Comparison of ENCODE assay signal across 17 cellular contexts in the genomic region with DNA sequence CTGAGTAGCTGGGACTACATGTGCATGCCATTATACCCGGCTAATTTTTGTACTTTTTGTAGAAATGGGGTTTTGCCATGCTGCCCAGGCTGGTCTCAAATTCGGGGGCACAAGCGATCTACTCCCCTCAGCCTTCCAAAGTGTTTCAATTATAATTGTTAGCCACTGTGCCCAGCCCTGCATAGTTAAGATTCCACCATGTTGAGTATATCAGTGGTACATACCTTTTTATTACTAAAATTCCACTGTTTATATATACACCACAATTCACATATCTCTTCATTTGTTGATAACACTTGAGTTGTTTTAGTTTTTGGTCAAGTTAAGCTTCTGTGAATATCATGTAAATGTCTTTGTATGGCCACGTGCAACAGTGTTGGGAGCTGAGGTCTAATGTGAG. TPM values are rescaled to one million over a fixed set of nuclear protein-coding genes. Genes with fewer than 3 reads are reported as not detected.
DNase-seq lines count a peak whose midpoint lies in the region; ATAC-seq and TF ChIP-seq lines count a peak whose summit lies in the region.
"Had no signal": no experiment of that assay in that cellular context is flagged by ENCODE, and none has a peak within 500 bp of the region (broad histone marks: within the 10 kb centered on the region; RNA-seq: fewer than 3 reads in every experiment).

No MANE protein-coding gene starts in this region.

- DNase-seq in SK-N-SH (no peak), SJSA1 (ENCODE audit: low read depth in 1 of 2, low spot score in 2 of 2) (no peak), iris pigment epithelial cell (ENCODE audit: low read depth) (peak; percentile 26), ureter (ENCODE audit: low spot score) (no peak), NCI-H2081 treated with DMSO at 0.1 percent for 48 hours (lab: John Stamatoyannopoulos, UW) (no peak)
- DNase-seq: AML-193; Caco-2; CD4-positive, alpha-beta T cell; GF-D8; HCEC 1CT had no signal

- no peaks in the 10 kb centered on the region for H3K79me2 ChIP-seq in SK-N-SH (ENCODE audit: insufficient read depth)

- no peaks in the 10 kb centered on the region for H4K20me1 ChIP-seq in SK-N-SH (ENCODE audit: insufficient read depth)

- no peak overlapping the region for H3K9ac ChIP-seq in SK-N-SH

- H3K36me3 ChIP-seq in SK-N-SH (replicated peaks in 1 of 2; ENCODE audit: control insufficient read depth in 1 of 2, insufficient read depth in 2 of 2, low read length in 1 of 2) (no peaks in the 10 kb centered on the region), SJSA1 (no peaks in the 10 kb centered on the region)

- H3K9me3 ChIP-seq in SK-N-SH (no peaks in the 10 kb centered on the region), SJSA1 (replicated peaks) (no peaks in the 10 kb centered on the region)
- H3K9me3 ChIP-seq: A549, Caco-2 had no signal

- H3K4me1 ChIP-seq in SK-N-SH (ENCODE audit: control insufficient read depth in 1 of 2, insufficient read depth in 2 of 2, low read depth in 1 of 2, low read length in 1 of 2) (no peaks in the 10 kb centered on the region; a peak in 1 of 4 replicates), SJSA1 (replicated peaks) (peaks cover 15% of the 10 kb centered on the region)
- H3K4me1 ChIP-seq: Caco-2 had no signal

- no peaks in the 10 kb centered on the region for H3K9me2 ChIP-seq in SK-N-SH

- CTCF ChIA-PET in SK-N-SH (lab: Yijun Ruan, JAX): no interaction called here

- H3K27me3 ChIP-seq in SK-N-SH (ENCODE audit: insufficient read depth) (no peaks in the 10 kb centered on the region), SJSA1 (replicated peaks) (no peaks in the 10 kb centered on the region)

- ATAC-seq in SK-N-SH treated with all-trans-retinoic acid at 6 μM for 48 hours (peak; percentile 53; the same call in 2 of the 3 replicates), HG03175 (IDR thresholded peaks at IDR 0.05; ENCODE audit: unreplicated experiment) (no peak)
- ATAC-seq: GM23338, HepG2 had no signal

- no peaks in the 10 kb centered on the region for H3F3A ChIP-seq in SK-N-SH (replicated peaks; ENCODE audit: insufficient read depth)

- WGBS in SK-N-SH (ENCODE audit: low lambda C conversion rate): 78% methylated on average over 4 of the region's 4 CpGs

- POLR2A ChIA-PET in SK-N-SH (lab: Yijun Ruan, JAX): no interaction called here

- no peak for TF ChIP-seq CTCF in SK-N-SH (IDR thresholded peaks at IDR 0.05)

- no peak overlapping the region for H3K4me2 ChIP-seq in SK-N-SH
- H3K4me2 ChIP-seq: A549, GM23338 had no signal

- H3K4me3 ChIP-seq in SK-N-SH (ENCODE audit: low read depth in 2 of 2, low read length in 1 of 2): no peak overlapping the region
- no peak overlapping the region for H3K4me3 ChIP-seq in SJSA1
- H3K4me3 ChIP-seq: A549, GM23338 had no signal

- H3K27ac ChIP-seq in SK-N-SH (ENCODE audit: low read depth in 2 of 2, low read length in 1 of 2) (no peak overlapping the region), SJSA1 (peak overlapping the region; percentile 23; the same call in 1 of the 2 replicates)
- H3K27ac ChIP-seq: 22Rv1, A549, C4-2B had no signal

- no peak for TF ChIP-seq EP300 in SK-N-SH (IDR thresholded peaks at IDR 0.05; ENCODE audit: borderline replicate concordance in 1 of 2, low read depth in 1 of 2, low read length in 1 of 2)

- no peak overlapping the region for H2AFZ ChIP-seq in SK-N-SH (ENCODE audit: low read depth)
- H2AFZ ChIP-seq: GM23338 had no signal

- TF ChIP-seq RAD21 in SK-N-SH (IDR thresholded peaks at IDR 0.05; ENCODE audit: low read length): no peak

TF ChIP-seq in SK-N-SH treated with all-trans-retinoic acid at 6 μM for 48 hours, 23 proteins besides CTCF, POLR2A, EP300 and RAD21:
- TF ChIP-seq, protein P1, sequence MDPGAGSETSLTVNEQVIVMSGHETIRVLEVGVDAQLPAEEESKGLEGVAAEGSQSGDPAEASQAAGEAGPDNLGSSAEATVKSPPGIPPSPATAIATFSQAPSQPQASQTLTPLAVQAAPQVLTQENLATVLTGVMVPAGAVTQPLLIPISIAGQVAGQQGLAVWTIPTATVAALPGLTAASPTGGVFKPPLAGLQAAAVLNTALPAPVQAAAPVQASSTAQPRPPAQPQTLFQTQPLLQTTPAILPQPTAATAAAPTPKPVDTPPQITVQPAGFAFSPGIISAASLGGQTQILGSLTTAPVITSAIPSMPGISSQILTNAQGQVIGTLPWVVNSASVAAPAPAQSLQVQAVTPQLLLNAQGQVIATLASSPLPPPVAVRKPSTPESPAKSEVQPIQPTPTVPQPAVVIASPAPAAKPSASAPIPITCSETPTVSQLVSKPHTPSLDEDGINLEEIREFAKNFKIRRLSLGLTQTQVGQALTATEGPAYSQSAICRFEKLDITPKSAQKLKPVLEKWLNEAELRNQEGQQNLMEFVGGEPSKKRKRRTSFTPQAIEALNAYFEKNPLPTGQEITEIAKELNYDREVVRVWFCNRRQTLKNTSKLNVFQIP (CRISPR knock-in tag; IDR thresholded peaks at IDR 0.05; ENCODE audit: borderline replicate concordance, low read depth): no peak
- no peak for TF ChIP-seq ZNF565 (CRISPR knock-in tag; conservative IDR thresholded peaks at IDR 0.05; ENCODE audit: low read depth)
- no peak for TF ChIP-seq OSR1 (CRISPR knock-in tag; IDR thresholded peaks at IDR 0.05)
- no peak for TF ChIP-seq CSDC2 (CRISPR knock-in tag; IDR thresholded peaks at IDR 0.05)
- no peak for TF ChIP-seq BACH2 (CRISPR knock-in tag; IDR thresholded peaks at IDR 0.05; ENCODE audit: borderline replicate concordance)
- no peak for TF ChIP-seq ZC3H10 (CRISPR knock-in tag; IDR thresholded peaks at IDR 0.05)
- TF ChIP-seq ZNF8 (CRISPR knock-in tag; IDR thresholded peaks at IDR 0.05): no peak
- no peak for TF ChIP-seq ARNTL (CRISPR knock-in tag; IDR thresholded peaks at IDR 0.05; ENCODE audit: borderline replicate concordance, low read depth)

TF ChIP-seq in SK-N-SH, 30 proteins besides CTCF, POLR2A, EP300 and RAD21:
- no peak for TF ChIP-seq TAF1 (IDR thresholded peaks at IDR 0.05; ENCODE audit: borderline replicate concordance, low read depth, low read length)
- no peak for TF ChIP-seq SMC3 (IDR thresholded peaks at IDR 0.05; ENCODE audit: low read depth, low read length)
- TF ChIP-seq CHD2 (IDR thresholded peaks at IDR 0.05; ENCODE audit: low read length, partially characterized antibody): no peak
- no peak for TF ChIP-seq FOXJ3 (CRISPR knock-in tag; IDR thresholded peaks at IDR 0.05)
- TF ChIP-seq, protein P2, sequence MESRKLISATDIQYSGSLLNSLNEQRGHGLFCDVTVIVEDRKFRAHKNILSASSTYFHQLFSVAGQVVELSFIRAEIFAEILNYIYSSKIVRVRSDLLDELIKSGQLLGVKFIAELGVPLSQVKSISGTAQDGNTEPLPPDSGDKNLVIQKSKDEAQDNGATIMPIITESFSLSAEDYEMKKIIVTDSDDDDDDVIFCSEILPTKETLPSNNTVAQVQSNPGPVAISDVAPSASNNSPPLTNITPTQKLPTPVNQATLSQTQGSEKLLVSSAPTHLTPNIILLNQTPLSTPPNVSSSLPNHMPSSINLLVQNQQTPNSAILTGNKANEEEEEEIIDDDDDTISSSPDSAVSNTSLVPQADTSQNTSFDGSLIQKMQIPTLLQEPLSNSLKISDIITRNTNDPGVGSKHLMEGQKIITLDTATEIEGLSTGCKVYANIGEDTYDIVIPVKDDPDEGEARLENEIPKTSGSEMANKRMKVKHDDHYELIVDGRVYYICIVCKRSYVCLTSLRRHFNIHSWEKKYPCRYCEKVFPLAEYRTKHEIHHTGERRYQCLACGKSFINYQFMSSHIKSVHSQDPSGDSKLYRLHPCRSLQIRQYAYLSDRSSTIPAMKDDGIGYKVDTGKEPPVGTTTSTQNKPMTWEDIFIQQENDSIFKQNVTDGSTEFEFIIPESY (IDR thresholded peaks at IDR 0.05; ENCODE audit: borderline replicate concordance, low read depth): no peak
- no peak for TF ChIP-seq EZH2phosphoT487 (IDR thresholded peaks at IDR 0.05; ENCODE audit: borderline replicate concordance, low read depth)
- TF ChIP-seq RXRA (IDR thresholded peaks at IDR 0.05; ENCODE audit: borderline replicate concordance, low read depth): no peak
- no peak for TF ChIP-seq GATA2 (CRISPR knock-in tag; IDR thresholded peaks at IDR 0.05)
- TF ChIP-seq GABPA (IDR thresholded peaks at IDR 0.05; ENCODE audit: low read depth): no peak
- TF ChIP-seq SIN3A (IDR thresholded peaks at IDR 0.05; ENCODE audit: borderline replicate concordance, low read depth, low read length): no peak
- no peak for TF ChIP-seq JUND (IDR thresholded peaks at IDR 0.05)
- TF ChIP-seq RCOR1 (IDR thresholded peaks at IDR 0.05; ENCODE audit: low read length): no peak
- TF ChIP-seq NRF1 (IDR thresholded peaks at IDR 0.05; ENCODE audit: low read depth, low read length): no peak

RNA-seq across cellular contexts. Expression of a gene that starts 12.8 kb away (rescaled TPM):
- polyA plus RNA-seq in SK-N-SH (2012; rRNA removed): 14.5 and 16.1 TPM in 2 replicates
- polyA plus RNA-seq in SK-N-SH (2012; cell fraction: cytosol; rRNA removed): 20.2 and 21.7 TPM in 2 replicates
- 15.0 and 30.9 TPM in 2 replicates for polyA plus RNA-seq in SK-N-SH (2012; cell fraction: nucleus; rRNA removed)
- total RNA-seq in SJSA1 (2014; rRNA removed; shearing (Covaris generic)): 4.4 and 12.9 TPM in 2 replicates
- 31.8 TPM for total RNA-seq in ureter
